Comparison of ENCODE assay signal across 8 cellular contexts in genomic region chr9:65401456-65402045, GRCh38.
A peak's percentile ranks its signal among the peaks of the same experiment; 100 is the strongest.
DNase-seq lines count a peak whose midpoint lies in the region; ATAC-seq and TF ChIP-seq lines count a peak whose summit lies in the region.
"Not testable (repeated sequence)": the region's sequence is repeated elsewhere in the genome, so short reads cannot be mapped to it uniquely, and the experiment has no call there.

No MANE protein-coding gene starts in this region.

- TF ChIP-seq EP300 in upper lobe of left lung (IDR thresholded peaks at IDR 0.05): not testable (repeated sequence)

- H3K4me3 ChIP-seq in right lobe of liver; upper lobe of left lung; aorta (ENCODE audit: low read length in 2 of 2): not testable (repeated sequence)

- H3K27me3 ChIP-seq in right lobe of liver; upper lobe of left lung; aorta (ENCODE audit: control insufficient read depth in 1 of 2, insufficient read depth in 2 of 2, low read length in 1 of 2): not testable (repeated sequence)

- not testable (repeated sequence) for H3K4me1 ChIP-seq in right lobe of liver; upper lobe of left lung; aorta (ENCODE audit: control insufficient read depth in 1 of 2, insufficient read depth in 2 of 2, low read length in 2 of 2)

- WGBS in right lobe of liver (ENCODE audit: insufficient coverage, low coverage, low lambda C conversion rate, missing lambda C conversion rate): 67% methylated on average over 3 of the region's 9 CpGs
- 64 to 91% methylated on average over 4 to 6 of the region's 9 CpGs for WGBS in upper lobe of left lung, 2 donors
- WGBS in aorta, 2 donors: 75 to 76% methylated on average over 9 of the region's 9 CpGs

- not testable (repeated sequence) for H3K9me3 ChIP-seq in right lobe of liver; aorta (ENCODE audit: control insufficient read depth, low read length)
- H3K9me3 ChIP-seq in upper lobe of left lung: peaks cover 0 to 29% (median 0%) of the 10 kb centered on the region in 4 donors

- ATAC-seq in right lobe of liver (peak in 1 of 4 donors; percentile 25), upper lobe of left lung (ENCODE audit: low FRiP score in 2 of 2) (peak; percentile 25 to 37), aorta (ENCODE audit: low FRiP score) (peak; percentile 36)
- ATAC-seq in stimulated activated effector memory CD8-positive, alpha-beta T cell treated with anti-CD3 and anti-CD28 coated beads, Interleukin-12 subunit alpha, Interleukin-12 subunit beta, amount 100 ng/mL, for 72 hours: peak; percentile 17
- ATAC-seq in stimulated activated naive CD8-positive, alpha-beta T cell treated with anti-CD3 and anti-CD28 coated beads, Interleukin-15, amount 100 ng/mL, for 72 hours: peak; percentile 19

- intact Hi-C loops in right lobe of liver (cut with DNase I); posterior vena cava (cut with DNase I); aorta (cut with DNase I): not testable (repeated sequence)

- not testable (repeated sequence) for H3K4me1 Mint-ChIP-seq in stimulated activated effector memory CD8-positive, alpha-beta T cell treated with anti-CD3 and anti-CD28 coated beads, Interleukin-12 subunit alpha, Interleukin-12 subunit beta, amount 100 ng/mL, for 72 hours; stimulated activated naive CD8-positive, alpha-beta T cell treated with anti-CD3 and anti-CD28 coated beads, Interleukin-15, amount 100 ng/mL, for 72 hours

- H3K36me3 Mint-ChIP-seq in stimulated activated effector memory CD8-positive, alpha-beta T cell treated with anti-CD3 and anti-CD28 coated beads, Interleukin-12 subunit alpha, Interleukin-12 subunit beta, amount 100 ng/mL, for 72 hours: not testable (repeated sequence)

- not testable (repeated sequence) for H3K27ac Mint-ChIP-seq in stimulated activated effector memory CD8-positive, alpha-beta T cell treated with anti-CD3 and anti-CD28 coated beads, Interleukin-12 subunit alpha, Interleukin-12 subunit beta, amount 100 ng/mL, for 72 hours; stimulated activated naive CD8-positive, alpha-beta T cell treated with anti-CD3 and anti-CD28 coated beads, Interleukin-15, amount 100 ng/mL, for 72 hours

- not testable (repeated sequence) for TF ChIP-seq CTCF in right lobe of liver (IDR thresholded peaks at IDR 0.05); upper lobe of left lung (IDR thresholded peaks at IDR 0.05)

- not testable (repeated sequence) for H3K36me3 ChIP-seq in right lobe of liver; upper lobe of left lung; aorta (ENCODE audit: control insufficient read depth in 1 of 2, insufficient read depth in 2 of 2, low read length in 1 of 2)

- not testable (repeated sequence) for H3K27me3 Mint-ChIP-seq in stimulated activated naive CD8-positive, alpha-beta T cell treated with anti-CD3 and anti-CD28 coated beads, Interleukin-15, amount 100 ng/mL, for 72 hours

- H3K9me3 Mint-ChIP-seq in stimulated activated effector memory CD8-positive, alpha-beta T cell treated with anti-CD3 and anti-CD28 coated beads, Interleukin-12 subunit alpha, Interleukin-12 subunit beta, amount 100 ng/mL, for 72 hours: not testable (repeated sequence)
- peaks cover 0 to 39% of the 10 kb centered on the region in 2 donors for H3K9me3 Mint-ChIP-seq in stimulated activated naive CD8-positive, alpha-beta T cell treated with anti-CD3 and anti-CD28 coated beads, Interleukin-15, amount 100 ng/mL, for 72 hours

- H3K27ac ChIP-seq in right lobe of liver; upper lobe of left lung; aorta (ENCODE audit: low read depth in 1 of 2, low read length in 2 of 2): not testable (repeated sequence)

- peak; percentile 39 for DNase-seq in activated effector memory CD4-positive, alpha-beta T cell treated with anti-CD3 and anti-CD28 coated beads, Interleukin-2, amount 50 U/mL, for 16 hours
- DNase-seq in right lobe of liver (peak in 2 of 3 donors; percentile 20 to 22), mesenteric fat pad (ENCODE audit: low spot score) (peak; percentile 60), posterior vena cava (ENCODE audit: low spot score) (peak; percentile 37), aorta (peak in 1 of 2 donors; percentile 53)
- DNase-seq in stimulated activated effector memory CD8-positive, alpha-beta T cell treated with anti-CD3 and anti-CD28 coated beads, Interleukin-12 subunit alpha, Interleukin-12 subunit beta, amount 100 ng/mL, for 72 hours (ENCODE audit: low spot score in 2 of 2); stimulated activated naive CD8-positive, alpha-beta T cell treated with anti-CD3 and anti-CD28 coated beads, Interleukin-15, amount 100 ng/mL, for 72 hours; upper lobe of left lung: not testable (repeated sequence)

- not testable (repeated sequence) for H3K4me3 Mint-ChIP-seq in stimulated activated effector memory CD8-positive, alpha-beta T cell treated with anti-CD3 and anti-CD28 coated beads, Interleukin-12 subunit alpha, Interleukin-12 subunit beta, amount 100 ng/mL, for 72 hours; stimulated activated naive CD8-positive, alpha-beta T cell treated with anti-CD3 and anti-CD28 coated beads, Interleukin-15, amount 100 ng/mL, for 72 hours

- not testable (repeated sequence) for TF ChIP-seq POLR2A in right lobe of liver (IDR thresholded peaks at IDR 0.05); upper lobe of left lung (IDR thresholded peaks at IDR 0.05)
